ENCODE assay signal across 8 cellular contexts in genomic region chr6:87483929-87484328, GRCh38. TPM values are rescaled to one million over a fixed set of nuclear protein-coding genes. Genes with fewer than 3 reads are reported as not detected.
DNase-seq lines count a peak whose midpoint lies in the region; ATAC-seq, FAIRE-seq and TF ChIP-seq lines count a peak whose summit lies in the region.

No MANE protein-coding gene starts in this region.

- H3K27ac ChIP-seq in cardiac muscle cell: no peak overlapping the region

- H3K27me3 ChIP-seq in cardiac muscle cell: no peaks in the 10 kb centered on the region

- ATAC-seq in left cardiac atrium (no peak), HG03565 (IDR thresholded peaks at IDR 0.05; ENCODE audit: unreplicated experiment) (no peak)
- no peak for ATAC-seq in stimulated activated naive CD8-positive, alpha-beta T cell treated with anti-CD3 and anti-CD28 coated beads, Interleukin-15, Interleukin-2, amounts not matched to agents 100 U/mL and 50 U/mL, for 24 hours

- no peak overlapping the region for H3K4me3 ChIP-seq in cardiac muscle cell

- TF ChIP-seq POLR2A in erythroblast (IDR thresholded peaks at IDR 0.05; ENCODE audit: low read length): no peak

- intact Hi-C loops in left cardiac atrium (cut with DNase I): no loop called here

- peak in 1 of 2 donors; percentile 51 for DNase-seq in cardiac muscle cell (ENCODE audit: low read depth in 1 of 2, low spot score in 1 of 2)
- DNase-seq in left cardiac atrium: no peak
- DNase-seq in RCC 7860 (ENCODE audit: low spot score): peak; percentile 70
- DNase-seq in erythroblast (lab: John Stamatoyannopoulos, UW): peak; percentile 32 to 46
- peak; percentile 19 for DNase-seq in stimulated activated naive CD8-positive, alpha-beta T cell treated with anti-CD3 and anti-CD28 coated beads, Interleukin-15, Interleukin-2, amounts not matched to agents 100 U/mL and 50 U/mL, for 24 hours
- no peak for DNase-seq in NCI-H1694 (lab: John Stamatoyannopoulos, UW)
- no peak for DNase-seq in dedifferentiated amniotic fluid mesenchymal stem cell (ENCODE audit: extremely low spot score)

- FAIRE-seq in RCC 7860 (lab: Jason Lieb, UNC): no peak

- TF ChIP-seq CTCF in cardiac muscle cell (IDR thresholded peaks at IDR 0.05; ENCODE audit: low read depth, low read length): peak; percentile 20

- no peaks in the 10 kb centered on the region for H3K9me3 ChIP-seq in cardiac muscle cell (ENCODE audit: low read depth)

- H3K36me3 ChIP-seq in cardiac muscle cell: no peaks in the 10 kb centered on the region

- H3K4me1 ChIP-seq in cardiac muscle cell (ENCODE audit: low read depth): no peaks in the 10 kb centered on the region

RNA-seq across cellular contexts. Expression of gene SLC35A1, which starts 11.2 kb away (rescaled TPM):
- total RNA-seq in cardiac muscle cell: 12.7 TPM in 2 replicates
- 29.3 and 30.8 TPM in 2 replicates for polyA plus RNA-seq in cardiac muscle cell
- total RNA-seq in left cardiac atrium: 10 to 100 TPM; 11.5 to 12.6 TPM

Comparison
In these comparisons a context has a peak if more than half of its experiments do, and no peak if none do; other contexts are left out.
1. DNase-seq: peak in RCC 7860 (single experiment), erythroblast (2 of 2) and stimulated activated naive CD8-positive, alpha-beta T cell treated with anti-CD3 and anti-CD28 coated beads, Interleukin-15, Interleukin-2, amounts not matched to agents 100 U/mL and 50 U/mL, for 24 hours (single experiment); none in left cardiac atrium (single experiment), NCI-H1694 (single experiment) and dedifferentiated amniotic fluid mesenchymal stem cell (single experiment).